Comparison of ENCODE assay signal across 30 cellular contexts in the genomic region with DNA sequence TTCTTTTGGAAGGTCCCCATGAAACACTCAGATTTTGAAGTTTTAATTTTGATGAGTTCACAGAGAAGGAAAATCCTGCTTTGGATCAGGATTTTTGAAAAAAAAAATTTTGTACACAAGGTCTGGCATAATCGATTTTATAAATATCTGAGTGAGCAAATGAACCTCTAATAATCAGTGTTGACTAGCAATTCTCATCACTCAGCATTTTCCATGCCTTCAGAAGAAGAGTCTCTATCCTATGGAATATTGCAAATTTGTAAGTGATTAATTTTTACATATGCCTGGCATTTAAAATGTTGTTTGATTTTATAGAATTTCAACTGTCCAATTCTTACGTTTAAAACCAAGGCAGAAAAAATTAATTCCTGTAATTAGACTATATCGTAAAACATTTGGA. TPM values are rescaled to one million over a fixed set of nuclear protein-coding genes. Genes with fewer than 3 reads are reported as not detected.
"Had no signal": no experiment of that assay in that cellular context is flagged by ENCODE, and none has a peak within 500 bp of the region (broad histone marks: within the 10 kb centered on the region; RNA-seq: fewer than 3 reads in every experiment).

No MANE protein-coding gene starts in this region.

- H3K4me1 ChIP-seq: neural progenitor cell, parathyroid adenoma, psoas muscle, spleen, suprapubic skin, testis, transverse colon, upper lobe of left lung, vagina had no signal

- H3K4me2 ChIP-seq: neural progenitor cell, smooth muscle cell had no signal

- H3K27me3 ChIP-seq: neural progenitor cell, ovary, spleen, suprapubic skin, testis, tibial artery, transverse colon, upper lobe of left lung, vagina had no signal

- H3K27ac ChIP-seq: neural progenitor cell, ovary, parathyroid adenoma, psoas muscle, skin epidermis, spleen, suprapubic skin, testis, transverse colon, upper lobe of left lung, vagina had no signal

- H3K9me3 ChIP-seq: ovary, psoas muscle, spleen, suprapubic skin, testis, tibial artery, transverse colon, upper lobe of left lung, vagina had no signal

- DNase-seq: naive thymus-derived CD4-positive, alpha-beta T cell; natural killer cell; occipital lobe; ovary; posterior cingulate gyrus; psoas muscle; right cardiac atrium; spleen; stimulated activated CD4-positive, alpha-beta T cell treated with anti-CD3 and anti-CD28 coated beads, Interleukin-12 subunit alpha, Interleukin-12 subunit beta, amount 100 ng/mL, for 4 hours; stimulated activated CD4-positive, alpha-beta T cell treated with anti-CD3 and anti-CD28 coated beads, Interleukin-1b, Interleukin-23, amount 100 ng/mL, for 48 hours; stimulated activated CD4-positive, alpha-beta T cell treated with anti-CD3 and anti-CD28 coated beads, Interleukin-4, amount 100 ng/mL, for 1 hour; stimulated activated CD4-positive, alpha-beta T cell treated with anti-CD3 and anti-CD28 coated beads, Interleukin-4, amount 100 ng/mL, for 4 hours; stimulated activated CD8-positive, alpha-beta memory T cell treated with anti-CD3 and anti-CD28 coated beads, Interleukin-4, amount 100 ng/mL, for 48 hours; stimulated activated naive CD4-positive, alpha-beta T cell; stimulated activated naive CD8-positive, alpha-beta T cell treated with anti-CD3 and anti-CD28 coated beads, Interleukin-15, amount 100 ng/mL, for 72 hours; stimulated activated naive CD8-positive, alpha-beta T cell treated with anti-CD3 and anti-CD28 coated beads, Interleukin-15, Interleukin-2, amounts not matched to agents 100 U/mL and 50 U/mL, for 24 hours; substantia nigra; testis; tibial artery; transverse colon had no signal

- H3K79me2 ChIP-seq: parathyroid adenoma had no signal

- H3K4me3 ChIP-seq: neural progenitor cell, ovary, psoas muscle, skin epidermis, smooth muscle cell, spleen, suprapubic skin, testis, tibial artery, transverse colon, upper lobe of left lung, vagina had no signal

- H3K9ac ChIP-seq: neural progenitor cell, parathyroid adenoma had no signal

- H3K36me3 ChIP-seq: ovary had no signal

- ATAC-seq: naive thymus-derived CD4-positive, alpha-beta T cell; natural killer cell; psoas muscle; right cardiac atrium; sciatic nerve; stimulated activated memory B cell treated with anti-CD40 and anti-IgM and Interleukin-4, amounts not matched to agents 10 μg/mL and 1 μg/mL and 100 μg/mL, for 72 hours; stimulated activated naive CD8-positive, alpha-beta T cell treated with anti-CD3 and anti-CD28 coated beads, Interleukin-15, amount 100 ng/mL, for 72 hours; stimulated activated naive CD8-positive, alpha-beta T cell treated with anti-CD3 and anti-CD28 coated beads, Interleukin-15, Interleukin-2, amounts not matched to agents 100 U/mL and 50 U/mL, for 24 hours had no signal

- H2AFZ ChIP-seq: neural progenitor cell, parathyroid adenoma had no signal

- FAIRE-seq: urothelium cell line had no signal

RNA-seq across cellular contexts. Expression of gene REP15, which starts 30.5 kb away (rescaled TPM):
- total RNA-seq: natural killer cell, vagina had no signal
- polyA plus RNA-seq: naive thymus-derived CD4-positive, alpha-beta T cell had no signal
